ENCODE assay signal across 18 cellular contexts in the genomic region with DNA sequence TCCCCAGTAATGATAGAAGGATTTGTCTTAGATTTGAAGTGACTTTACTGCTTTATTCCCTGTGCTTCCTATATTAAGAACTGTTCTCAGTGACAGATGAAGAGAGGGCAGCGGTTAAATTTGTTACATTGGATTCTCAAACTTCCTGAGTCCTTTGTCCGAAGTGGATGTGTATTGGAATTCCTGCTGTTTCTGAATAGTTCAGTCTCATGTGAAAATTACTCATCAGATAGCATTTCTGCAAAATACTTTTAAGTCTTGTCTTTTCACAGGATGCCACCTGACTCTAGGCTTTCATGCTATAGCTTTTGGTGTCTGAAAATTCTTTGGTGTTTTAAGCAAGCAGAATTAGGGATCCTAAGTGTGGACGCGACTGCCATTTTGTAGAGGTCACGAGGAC.
DNase-seq lines count a peak whose midpoint lies in the region; ATAC-seq and TF ChIP-seq lines count a peak whose summit lies in the region.
"Had no signal": no experiment of that assay in that cellular context is flagged by ENCODE, and none has a peak within 500 bp of the region (broad histone marks: within the 10 kb centered on the region; RNA-seq: fewer than 3 reads in every experiment).

No MANE protein-coding gene starts in this region.

- peaks cover 35% of the 10 kb centered on the region for H3K36me3 Mint-ChIP-seq in GM23338 (ENCODE audit: low read depth)
- H3K36me3 Mint-ChIP-seq in osteocyte (ENCODE audit: unreplicated experiment), result peaks cover 45% of the 10 kb centered on the region

- H3K4me1 Mint-ChIP-seq in GM23338 (peaks cover 45% of the 10 kb centered on the region), osteocyte (ENCODE audit: unreplicated experiment) (peaks cover 54% of the 10 kb centered on the region)

- H3K9ac ChIP-seq in adipocyte (ENCODE audit: low read length), result peak overlapping the region; percentile 84

- ATAC-seq in GM23338 (no peak), upper lobe of right lung (no peak)
- ATAC-seq: heart left ventricle had no signal

- H4K20me1 ChIP-seq in GM23338 (replicated peaks; ENCODE audit: insufficient read depth), result peaks cover 14% of the 10 kb centered on the region

- TF ChIP-seq CTCF in GM23338 (conservative IDR thresholded peaks at IDR 0.05; ENCODE audit: low read depth in 2 of 2) (no peak), fibroblast of villous mesenchyme (IDR thresholded peaks at IDR 0.05; ENCODE audit: insufficient read depth, low read depth, low read length) (no peak), osteocyte (IDR thresholded peaks at IDR 0.05) (no peak), upper lobe of right lung (IDR thresholded peaks at IDR 0.05) (no peak)

- H3K4me3 ChIP-seq in GM23338 (no peak overlapping the region), adipocyte (ENCODE audit: low read length) (peak overlapping the region; percentile 77), fibroblast of villous mesenchyme (ENCODE audit: low read depth, low read length) (no peak overlapping the region), upper lobe of right lung (no peak overlapping the region), HAP-1 (no peak overlapping the region)
- H3K4me3 ChIP-seq: PC-9, SJCRH30, testis had no signal

- H3K4me3 Mint-ChIP-seq in GM23338 (no peak overlapping the region), osteocyte (ENCODE audit: unreplicated experiment) (no peak overlapping the region)

- in situ Hi-C loops in HAP-1 (cut with MboI; ENCODE audit: low sequenced_read_pairs), result no loop called here

- no peak overlapping the region for H2AFZ ChIP-seq in GM23338
- H2AFZ ChIP-seq: PC-9 had no signal

- no peaks in the 10 kb centered on the region for H3F3A ChIP-seq in GM23338 (replicated peaks; ENCODE audit: low read depth)

- H3K79me2 ChIP-seq in GM23338 (replicated peaks; ENCODE audit: insufficient read depth), result peaks cover 20% of the 10 kb centered on the region

- H3K27me3 ChIP-seq in GM23338 (ENCODE audit: insufficient read depth) (no peaks in the 10 kb centered on the region), adipocyte (replicated peaks; ENCODE audit: control insufficient read depth, insufficient read depth, low read length) (no peaks in the 10 kb centered on the region), upper lobe of right lung (no peaks in the 10 kb centered on the region), HAP-1 (ENCODE audit: low read depth) (no peaks in the 10 kb centered on the region)
- H3K27me3 ChIP-seq: heart left ventricle, SJCRH30, testis had no signal

- H3K27ac Mint-ChIP-seq in GM23338, result peak overlapping the region; percentile 16; the same call in 1 of the 2 replicates
- H3K27ac Mint-ChIP-seq in osteocyte (ENCODE audit: unreplicated experiment), result peak overlapping the region; percentile 76

- no peaks in the 10 kb centered on the region for H3K9me2 ChIP-seq in GM23338 (ENCODE audit: insufficient read depth)

- peaks cover 2% of the 10 kb centered on the region for H3K27me3 Mint-ChIP-seq in GM23338 (ENCODE audit: insufficient read depth, low read depth, poor library complexity)
- H3K27me3 Mint-ChIP-seq in osteocyte (ENCODE audit: unreplicated experiment), result no peaks in the 10 kb centered on the region

- H3K9me3 Mint-ChIP-seq in GM23338 (no peaks in the 10 kb centered on the region), osteocyte (ENCODE audit: unreplicated experiment) (no peaks in the 10 kb centered on the region)

- H3K36me3 ChIP-seq in GM23338 (ENCODE audit: insufficient read depth) (0 out of 2 replicates have a peak, but pooled peaks cover 3% of the 10 kb centered on the region), adipocyte (ENCODE audit: control insufficient read depth, insufficient read depth, low read length, severe bottlenecking) (peaks cover 53% of the 10 kb centered on the region), upper lobe of right lung (peaks cover 63% of the 10 kb centered on the region), HAP-1 (replicated peaks) (peaks cover 28% of the 10 kb centered on the region)

- H3K4me1 ChIP-seq in GM23338 (ENCODE audit: insufficient read depth) (peaks cover 26% of the 10 kb centered on the region), adipocyte (ENCODE audit: control insufficient read depth, insufficient read depth, low read length) (peaks cover 53% of the 10 kb centered on the region), upper lobe of right lung (no peaks in the 10 kb centered on the region), HAP-1 (peaks cover 15% of the 10 kb centered on the region)
- H3K4me1 ChIP-seq: SJCRH30 had no signal

- no peaks in the 10 kb centered on the region for H3K9me3 ChIP-seq in adipocyte (ENCODE audit: control insufficient read depth, low read length)
- H3K9me3 ChIP-seq in upper lobe of right lung, result no peaks in the 10 kb centered on the region
- no peaks in the 10 kb centered on the region for H3K9me3 ChIP-seq in HAP-1
- H3K9me3 ChIP-seq: heart left ventricle, SJCRH30, testis had no signal

- no peak overlapping the region for H3K4me2 ChIP-seq in GM23338
- H3K4me2 ChIP-seq: PC-9 had no signal

- H3K27ac ChIP-seq in GM23338 (ENCODE audit: low read depth) (no peak overlapping the region; the same call in none of the 2 replicates), upper lobe of right lung (no peak overlapping the region)
- H3K27ac ChIP-seq: PC-9, SJCRH30, testis had no signal

- intact Hi-C loops in upper lobe of right lung (cut with DNase I), result no loop called here

- DNase-seq in GM23338 (ENCODE audit: low spot score) (no peak), adipocyte (ENCODE audit: low read depth) (no peak), fibroblast of villous mesenchyme (ENCODE audit: low read depth) (peak; percentile 23), osteocyte (ENCODE audit: extremely low spot score, unreplicated experiment) (no peak), upper lobe of right lung (no peak), HAP-1 (ENCODE audit: low spot score in 2 of 2) (no peak), SW480 (ENCODE audit: low spot score) (no peak)
- no peak for DNase-seq in activated CD4-positive, CD25-positive, alpha-beta regulatory T cell (lab: John Stamatoyannopoulos, UW)
- DNase-seq: activated CD4-positive, alpha-beta T cell treated with anti-CD3 and anti-CD28 coated beads for 1 hour; activated naive CD4-positive, alpha-beta T cell; GF-D8; heart left ventricle; NCI-H146; NCI-H82; PC-9; retina; SJCRH30; testis had no signal

TF ChIP-seq in GM23338, 12 proteins besides CTCF, POLR2A, EP300 and RAD21 (continues in another document):
- TF ChIP-seq CREB1 (CRISPR knock-in tag; IDR thresholded peaks at IDR 0.05; ENCODE audit: low read depth), result no peak
- TF ChIP-seq REST (IDR thresholded peaks at IDR 0.05; ENCODE audit: unreplicated experiment), result no peak
- TF ChIP-seq ZNF114 (CRISPR knock-in tag; IDR thresholded peaks at IDR 0.05), result no peak
- TF ChIP-seq, protein P1, sequence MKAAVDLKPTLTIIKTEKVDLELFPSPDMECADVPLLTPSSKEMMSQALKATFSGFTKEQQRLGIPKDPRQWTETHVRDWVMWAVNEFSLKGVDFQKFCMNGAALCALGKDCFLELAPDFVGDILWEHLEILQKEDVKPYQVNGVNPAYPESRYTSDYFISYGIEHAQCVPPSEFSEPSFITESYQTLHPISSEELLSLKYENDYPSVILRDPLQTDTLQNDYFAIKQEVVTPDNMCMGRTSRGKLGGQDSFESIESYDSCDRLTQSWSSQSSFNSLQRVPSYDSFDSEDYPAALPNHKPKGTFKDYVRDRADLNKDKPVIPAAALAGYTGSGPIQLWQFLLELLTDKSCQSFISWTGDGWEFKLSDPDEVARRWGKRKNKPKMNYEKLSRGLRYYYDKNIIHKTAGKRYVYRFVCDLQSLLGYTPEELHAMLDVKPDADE (IDR thresholded peaks at IDR 0.05), result no peak
- TF ChIP-seq STAT1 (IDR thresholded peaks at IDR 0.05; ENCODE audit: unreplicated experiment), result no peak
- TF ChIP-seq ZNF331 (CRISPR knock-in tag; IDR thresholded peaks at IDR 0.05; ENCODE audit: low read depth), result no peak
